14 cellular contexts compared by ENCODE assay signal in genomic region chr13:27338207-27338606, GRCh38.
DNase-seq lines count a peak whose midpoint lies in the region; ATAC-seq, FAIRE-seq and TF ChIP-seq lines count a peak whose summit lies in the region.
"Had no signal": no experiment of that assay in that cellular context is flagged by ENCODE, and none has a peak within 500 bp of the region (broad histone marks: within the 10 kb centered on the region; RNA-seq: fewer than 3 reads in every experiment).

No MANE protein-coding gene starts in this region.

- CTCF ChIA-PET in HEK293 (lab: Yijun Ruan, JAX): interaction anchor here (0.6 to 2.4 kb wide), 4 partner anchors 10 to 278 kb away, joined by 3 to 15 read pairs (median 4); no protein-coding TSS in a partner anchor
- CTCF ChIA-PET in H1 (lab: Charles Lee; ENCODE audit: partially characterized antibody): interaction anchor here (0.9 to 9.7 kb wide), 16 partner anchors 10 to 362 kb away, joined by 3 to 95 read pairs (median 4); no protein-coding TSS in a partner anchor
- CTCF ChIA-PET in OCI-LY7 (lab: Charles Lee; ENCODE audit: unreplicated experiment): interaction anchor here (0.6 kb wide), 1 partner anchor 24 kb away, joined by 3 read pairs; no protein-coding TSS in a partner anchor

- no peak overlapping the region for H3K4me3 ChIP-seq in HEK293 (ENCODE audit: low read depth, low read length)
- H3K4me3 ChIP-seq in H1 (ENCODE audit: extremely low read depth in 1 of 4, insufficient read depth in 2 of 4, low read depth in 3 of 4, low read length in 4 of 4): no peak overlapping the region
- H3K4me3 ChIP-seq in trophoblast cell (ENCODE audit: low read depth, low read length): peak overlapping the region; percentile 54
- no peak overlapping the region for H3K4me3 ChIP-seq in OCI-LY7 (ENCODE audit: low read depth, low read length, poor library complexity, severe bottlenecking)
- H3K4me3 ChIP-seq: A549 had no signal

- no peaks in the 10 kb centered on the region for H3K9me2 ChIP-seq in OCI-LY7 (ENCODE audit: insufficient read depth, low read length)

- peak overlapping the region; percentile 36; the same call in 1 of the 2 replicates for H4K8ac ChIP-seq in H1 (ENCODE audit: extremely low read depth, insufficient read depth, low read length)
- H4K8ac ChIP-seq in trophoblast cell (ENCODE audit: low read depth, low read length): no peak overlapping the region

- H2BK20ac ChIP-seq in H1 (ENCODE audit: low read length): peak overlapping the region; percentile 96

- peak overlapping the region; percentile 99 for H2BK12ac ChIP-seq in H1 (ENCODE audit: low read depth, low read length)
- H2BK12ac ChIP-seq in trophoblast cell (ENCODE audit: low read length): no peak overlapping the region

- H3K79me1 ChIP-seq in H1 (ENCODE audit: low read depth, low read length): no peaks in the 10 kb centered on the region
- H3K79me1 ChIP-seq in trophoblast cell (ENCODE audit: low read length): no peaks in the 10 kb centered on the region

- peak overlapping the region; percentile 98 for H3K4ac ChIP-seq in H1 (replicated peaks; ENCODE audit: insufficient read length, low read depth, low read length)
- no peak overlapping the region for H3K4ac ChIP-seq in trophoblast cell (ENCODE audit: low read depth, low read length)

- POLR2A ChIA-PET in HEK293 (lab: Yijun Ruan, JAX) (interaction anchor here (0.7 kb wide), 1 partner anchor 33 kb away, joined by 4 read pairs; no protein-coding TSS in a partner anchor), H1 (lab: Charles Lee; ENCODE audit: partially characterized antibody) (interaction anchor here (1.1 kb wide), 1 partner anchor 67 kb away, joined by 3 read pairs; the partner anchor contains the start of gene RASL11A), OCI-LY7 (lab: Charles Lee) (interaction anchor here (0.8 kb wide), 1 partner anchor 41 kb away, joined by 4 read pairs; no protein-coding TSS in a partner anchor)

- no peak for ATAC-seq in HG03139 (IDR thresholded peaks at IDR 0.05; ENCODE audit: unreplicated experiment)

- H4K12ac ChIP-seq in trophoblast cell (ENCODE audit: low read depth, low read length): no peak overlapping the region

- no peak overlapping the region for H3K27ac ChIP-seq in HEK293 (ENCODE audit: extremely low read depth, low read depth, low read length)
- no peak overlapping the region for H3K27ac ChIP-seq in H1 (ENCODE audit: low read depth, low read length)
- H3K27ac ChIP-seq in trophoblast cell (ENCODE audit: low read depth, low read length): no peak overlapping the region
- no peak overlapping the region for H3K27ac ChIP-seq in OCI-LY7 (ENCODE audit: low read depth, low read length, poor library complexity, severe bottlenecking)
- H3K27ac ChIP-seq: A549, C4-2B had no signal

- H3K36me3 ChIP-seq in HEK293 (ENCODE audit: control insufficient read depth in 2 of 2, insufficient read depth in 1 of 2, low read length in 2 of 2) (no peaks in the 10 kb centered on the region), H1 (ENCODE audit: control insufficient read depth in 2 of 4, insufficient read depth in 4 of 4, low read length in 3 of 4) (no peaks in the 10 kb centered on the region), trophoblast cell (ENCODE audit: control insufficient read depth in 1 of 2, insufficient read depth in 2 of 2, low read length in 2 of 2) (no peaks in the 10 kb centered on the region), OCI-LY7 (ENCODE audit: insufficient read depth, low read length) (no peaks in the 10 kb centered on the region)
- H3K36me3 ChIP-seq: BE2C had no signal

- peak; percentile 87 for FAIRE-seq in GM12892 (lab: Jason Lieb, UNC)
- FAIRE-seq in H1 (lab: Jason Lieb, UNC): no peak
- FAIRE-seq: A549, H54 had no signal

- H2BK5ac ChIP-seq in H1 (ENCODE audit: low read depth, low read length) (peak overlapping the region; percentile 73; the same call in 1 of the 2 replicates), trophoblast cell (ENCODE audit: low read depth, low read length, poor library complexity) (no peak overlapping the region)

- H3K27me3 ChIP-seq in H1 (replicated peaks in 1 of 4; ENCODE audit: control insufficient read depth in 3 of 4, extremely low read depth in 1 of 4, insufficient read depth in 3 of 4, low read length in 3 of 4): peaks cover 0 to 3% (median 1%) of the 10 kb centered on the region in 4 experiments; a peak in 2 of 7 replicates
- no peaks in the 10 kb centered on the region for H3K27me3 ChIP-seq in trophoblast cell (ENCODE audit: insufficient read depth, low read length)

- H2AK5ac ChIP-seq in H1 (ENCODE audit: low read depth, low read length) (peak overlapping the region; percentile 99), trophoblast cell (ENCODE audit: low read length) (no peak overlapping the region)

- no peaks in the 10 kb centered on the region for H3K4me1 ChIP-seq in HEK293 (ENCODE audit: control insufficient read depth, insufficient read depth, low read length)
- peaks cover 7 to 22% (median 11%) of the 10 kb centered on the region in 4 experiments for H3K4me1 ChIP-seq in H1 (replicated peaks in 1 of 4; ENCODE audit: control insufficient read depth in 3 of 4, insufficient read depth in 4 of 4, low read length in 3 of 4)
- H3K4me1 ChIP-seq in trophoblast cell (ENCODE audit: control insufficient read depth in 1 of 2, insufficient read depth in 2 of 2, low read length in 2 of 2): no peaks in the 10 kb centered on the region
- H3K4me1 ChIP-seq in OCI-LY7 (ENCODE audit: insufficient read depth, low read length, poor library complexity, severe bottlenecking): peaks cover 4% of the 10 kb centered on the region
- H3K4me1 ChIP-seq: BE2C had no signal

- H3K56ac ChIP-seq in H1 (replicated peaks; ENCODE audit: insufficient read length, low read depth, low read length): peak overlapping the region; percentile 74

- H3K14ac ChIP-seq in H1 (ENCODE audit: insufficient read length): peak overlapping the region; percentile 70
- H3K14ac ChIP-seq in trophoblast cell (ENCODE audit: low read length): no peak overlapping the region

- H4K20me1 ChIP-seq in H1 (replicated peaks in 1 of 2; ENCODE audit: control insufficient read depth in 1 of 2, insufficient read depth in 2 of 2, low read length in 2 of 2) (peaks cover 0 to 4% of the 10 kb centered on the region in 2 experiments), OCI-LY7 (ENCODE audit: insufficient read depth, low read length) (no peaks in the 10 kb centered on the region)

- H4K5ac ChIP-seq in H1 (ENCODE audit: insufficient read length, low read depth, low read length): no peak overlapping the region

- TF ChIP-seq POLR2A in GM12892 (IDR thresholded peaks at IDR 0.05; ENCODE audit: low read depth, low read length): no peak
- TF ChIP-seq POLR2A in H1 (IDR thresholded peaks at IDR 0.05; ENCODE audit: control extremely low read depth in 1 of 2, low read depth in 2 of 2, low read length in 2 of 2): no peak

- TF ChIP-seq CTCF in HEK293 (tag by site-specific recombination; IDR thresholded peaks at IDR 0.05) (no peak), H1 (IDR thresholded peaks at IDR 0.05; ENCODE audit: control extremely low read depth in 1 of 3, insufficient read depth in 1 of 3, low read depth in 1 of 3, low read length in 3 of 3) (no peak), OCI-LY7 (conservative IDR thresholded peaks at IDR 0.05; ENCODE audit: low read length) (no peak)

- TF ChIP-seq RAD21 in H1 (IDR thresholded peaks at IDR 0.05 in 1 of 2, conservative IDR thresholded peaks at IDR 0.05 in 1 of 2; ENCODE audit: low read depth in 2 of 2, low read length in 2 of 2): no peak

- H3K18ac ChIP-seq in H1 (ENCODE audit: extremely low read depth, low read length): no peak overlapping the region
- no peak overlapping the region for H3K18ac ChIP-seq in trophoblast cell (ENCODE audit: low read length)

- 93% methylated on average over 1 of the region's 1 CpG; no CpG with 5 or more reads in 1 of the 2 experiments for WGBS in H1 (ENCODE audit: extremely low coverage in 1 of 2, insufficient coverage in 1 of 2, insufficient read length in 1 of 2, insufficient replicate concordance in 2 of 2, low coverage in 1 of 2, low lambda C conversion rate in 2 of 2, missing lambda C conversion rate in 1 of 2), 2 experiments
- no CpG with 5 or more reads among the region's 1 CpG for WGBS in trophoblast cell (ENCODE audit: extremely low coverage, insufficient coverage, insufficient read length)

- H2BK15ac ChIP-seq in H1 (ENCODE audit: low read length): peak overlapping the region; percentile 100

- no peak for DNase-seq in GM12892 (ENCODE audit: insufficient read length)
- no peak for DNase-seq in H1 (ENCODE audit: low read depth in 1 of 2, low spot score in 2 of 2)
- DNase-seq in trophoblast cell: no peak
- no peak for DNase-seq in OCI-LY7 (ENCODE audit: low spot score)
- no peak for DNase-seq in SKM-1 (lab: John Stamatoyannopoulos, UW; ENCODE audit: unreplicated experiment)
- DNase-seq: CD4-positive, alpha-beta memory T cell; DMS79; GDM1 had no signal

- intact Hi-C loops in OCI-LY7 (cut with micrococcal nuclease; ENCODE audit: unreplicated experiment): loop anchor here (2.0 to 5.0 kb wide), 2 partner anchors 66 to 167 kb away; partner anchors contain the start of genes RASL11A and USP12

- H3K9ac ChIP-seq in H1 (replicated peaks in 1 of 4; ENCODE audit: extremely low read depth in 1 of 4, low read depth in 3 of 4, low read length in 3 of 4): no peak overlapping the region; a peak in 1 of 7 replicates
- peak overlapping the region; percentile 53 for H3K9ac ChIP-seq in trophoblast cell (ENCODE audit: low read length)

- H2BK120ac ChIP-seq in H1 (replicated peaks; ENCODE audit: low read depth, low read length): peak overlapping the region; percentile 96
- no peak overlapping the region for H2BK120ac ChIP-seq in trophoblast cell (ENCODE audit: insufficient read depth, low read length, poor library complexity)

- H4K91ac ChIP-seq in H1 (replicated peaks; ENCODE audit: insufficient read length, low read length) (peak overlapping the region; percentile 96), trophoblast cell (ENCODE audit: low read depth, low read length) (no peak overlapping the region)

- H3K23ac ChIP-seq in H1 (ENCODE audit: insufficient read length) (no peak overlapping the region), trophoblast cell (ENCODE audit: low read length) (peak overlapping the region; percentile 89)

- no peaks in the 10 kb centered on the region for H3K79me2 ChIP-seq in H1 (ENCODE audit: control insufficient read depth in 1 of 2, insufficient read depth in 2 of 2, low read length in 2 of 2)
- H3K79me2 ChIP-seq in trophoblast cell (ENCODE audit: control insufficient read depth, insufficient read depth, low read length, poor library complexity): no peaks in the 10 kb centered on the region
- no peaks in the 10 kb centered on the region for H3K79me2 ChIP-seq in OCI-LY7 (ENCODE audit: insufficient read depth, low read depth, low read length)

- H3K23me2 ChIP-seq in H1 (ENCODE audit: low read depth, low read length): peaks cover 5% of the 10 kb centered on the region; the same call in 1 of the 2 replicates

- H3K4me2 ChIP-seq in H1 (ENCODE audit: insufficient read depth in 1 of 2, low read depth in 2 of 2, low read length in 2 of 2): no peak overlapping the region
- H3K4me2 ChIP-seq in trophoblast cell (ENCODE audit: low read length): peak overlapping the region; percentile 4
- H3K4me2 ChIP-seq in OCI-LY7 (ENCODE audit: low read length): no peak overlapping the region
- H3K4me2 ChIP-seq: A549 had no signal

- no TSS peak for BruUV-seq in OCI-LY7 (replicated peaks; lab: Mats Ljungman, UMichigan)

- no peak for TF ChIP-seq EP300 in H1 (IDR thresholded peaks at IDR 0.05; ENCODE audit: borderline replicate concordance in 1 of 2, low read depth in 2 of 2, low read length in 2 of 2)

- H2AFZ ChIP-seq in H1 (ENCODE audit: low read length) (no peak overlapping the region), trophoblast cell (ENCODE audit: insufficient read depth, low read length, poor library complexity) (no peak overlapping the region), OCI-LY7 (ENCODE audit: low read length) (no peak overlapping the region; the same call in 1 of the 2 replicates)

- H3K9me3 ChIP-seq in HEK293 (ENCODE audit: control insufficient read depth, insufficient read depth, low read depth, low read length): no peaks in the 10 kb centered on the region
- H3K9me3 ChIP-seq in H1 (ENCODE audit: insufficient read depth in 2 of 2, low read depth in 1 of 2, low read length in 1 of 2): no peaks in the 10 kb centered on the region
- peaks cover 3% of the 10 kb centered on the region for H3K9me3 ChIP-seq in trophoblast cell (ENCODE audit: insufficient read depth, low read depth, low read length)
- no peaks in the 10 kb centered on the region for H3K9me3 ChIP-seq in OCI-LY7 (ENCODE audit: low read length)
- H3K9me3 ChIP-seq: A549, BE2C had no signal
